Comparison of ENCODE assay signal across 1 cellular context in genomic region chr2:64910972-64911433, GRCh38.
TF ChIP-seq lines count a peak whose summit lies in the region.

No MANE protein-coding gene starts in this region.

TF ChIP-seq in K562, 482 proteins besides CTCF, POLR2A, EP300 and RAD21 (continued from another document):
- TF ChIP-seq HEY1 (CRISPR knock-in tag; IDR thresholded peaks at IDR 0.05; ENCODE audit: borderline replicate concordance) (no peak), RCOR1 (IDR thresholded peaks at IDR 0.05; ENCODE audit: borderline replicate concordance in 1 of 2, low read depth in 2 of 2, low read length in 2 of 2) (no peak), ATF4 (CRISPR knock-in tag; IDR thresholded peaks at IDR 0.05) (no peak), HLTF (IDR thresholded peaks at IDR 0.05) (no peak), PBX2 (CRISPR knock-in tag; IDR thresholded peaks at IDR 0.05; ENCODE audit: low read depth) (no peak), PBX2 (tag; conservative IDR thresholded peaks at IDR 0.05; ENCODE audit: low read depth) (peak; percentile 63), SLC30A9 (CRISPR knock-in tag; IDR thresholded peaks at IDR 0.05) (no peak), ZNF277 (CRISPR knock-in tag; IDR thresholded peaks at IDR 0.05; ENCODE audit: borderline replicate concordance) (no peak), MEF2A (IDR thresholded peaks at IDR 0.05; ENCODE audit: control insufficient read depth, low read depth, low read length) (no peak), BRD4 (IDR thresholded peaks at IDR 0.05) (no peak), FOXO4 (CRISPR knock-in tag; IDR thresholded peaks at IDR 0.05) (no peak), ZNF511 (CRISPR knock-in tag; IDR thresholded peaks at IDR 0.05) (no peak)
TF ChIP-seq in K562: peak in this region for 14.
